2 cellular contexts compared by ENCODE assay signal in the genomic region with DNA sequence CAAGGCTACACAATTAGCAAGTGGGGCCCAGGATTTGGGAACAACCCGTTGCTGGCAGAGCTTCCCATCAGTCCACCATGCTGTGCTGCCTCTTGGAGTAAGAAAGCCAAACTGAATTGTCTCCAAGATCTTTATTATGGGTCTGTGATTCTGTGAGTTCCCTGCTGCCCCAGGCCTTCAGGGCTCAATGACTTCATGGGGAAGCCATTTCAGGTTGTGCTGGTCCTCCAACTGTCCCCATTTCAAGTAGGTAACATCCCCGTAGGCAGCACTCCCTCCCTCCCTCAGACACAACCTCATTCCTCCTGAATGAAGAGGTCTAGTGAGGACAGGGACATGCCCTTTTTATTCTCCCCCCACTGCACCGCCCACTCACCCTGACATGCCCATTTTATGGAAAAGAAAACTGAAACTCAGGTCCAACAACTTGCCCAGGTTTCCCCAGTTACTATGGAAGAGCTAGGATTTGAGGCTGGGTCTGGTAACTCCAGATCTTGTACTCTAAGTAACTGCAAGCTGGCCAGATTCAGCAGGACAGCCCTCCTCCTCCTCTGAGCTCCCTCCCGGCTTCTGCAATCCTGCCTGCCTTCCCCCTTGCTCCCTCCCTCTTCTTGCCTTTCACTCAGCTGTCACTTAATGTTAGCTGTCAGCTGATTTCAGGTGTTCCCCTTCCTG.
TF ChIP-seq lines count a peak whose summit lies in the region.

No MANE protein-coding gene starts in this region.

TF ChIP-seq in IMR-90, 13 proteins besides CTCF, POLR2A, EP300 and RAD21:
- TF ChIP-seq, protein P1, sequence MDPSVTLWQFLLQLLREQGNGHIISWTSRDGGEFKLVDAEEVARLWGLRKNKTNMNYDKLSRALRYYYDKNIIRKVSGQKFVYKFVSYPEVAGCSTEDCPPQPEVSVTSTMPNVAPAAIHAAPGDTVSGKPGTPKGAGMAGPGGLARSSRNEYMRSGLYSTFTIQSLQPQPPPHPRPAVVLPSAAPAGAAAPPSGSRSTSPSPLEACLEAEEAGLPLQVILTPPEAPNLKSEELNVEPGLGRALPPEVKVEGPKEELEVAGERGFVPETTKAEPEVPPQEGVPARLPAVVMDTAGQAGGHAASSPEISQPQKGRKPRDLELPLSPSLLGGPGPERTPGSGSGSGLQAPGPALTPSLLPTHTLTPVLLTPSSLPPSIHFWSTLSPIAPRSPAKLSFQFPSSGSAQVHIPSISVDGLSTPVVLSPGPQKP (IDR thresholded peaks at IDR 0.05; ENCODE audit: borderline replicate concordance, low read depth, low read length) = no peak
- TF ChIP-seq MAZ (IDR thresholded peaks at IDR 0.05; ENCODE audit: borderline replicate concordance, low read depth, low read length) = no peak
- TF ChIP-seq CHD1 (IDR thresholded peaks at IDR 0.05; ENCODE audit: low read depth, low read length) = no peak
- TF ChIP-seq, protein P2, sequence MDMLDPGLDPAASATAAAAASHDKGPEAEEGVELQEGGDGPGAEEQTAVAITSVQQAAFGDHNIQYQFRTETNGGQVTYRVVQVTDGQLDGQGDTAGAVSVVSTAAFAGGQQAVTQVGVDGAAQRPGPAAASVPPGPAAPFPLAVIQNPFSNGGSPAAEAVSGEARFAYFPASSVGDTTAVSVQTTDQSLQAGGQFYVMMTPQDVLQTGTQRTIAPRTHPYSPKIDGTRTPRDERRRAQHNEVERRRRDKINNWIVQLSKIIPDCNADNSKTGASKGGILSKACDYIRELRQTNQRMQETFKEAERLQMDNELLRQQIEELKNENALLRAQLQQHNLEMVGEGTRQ (IDR thresholded peaks at IDR 0.05; ENCODE audit: low read depth, low read length) = no peak
- no peak for TF ChIP-seq MAFK (IDR thresholded peaks at IDR 0.05; ENCODE audit: low read depth, low read length)
- no peak for TF ChIP-seq RCOR1 (IDR thresholded peaks at IDR 0.05; ENCODE audit: insufficient replicate concordance, low read length)
- no peak for TF ChIP-seq FOS (IDR thresholded peaks at IDR 0.05; ENCODE audit: low read depth, low read length)
- no peak for TF ChIP-seq MXI1 (IDR thresholded peaks at IDR 0.05; ENCODE audit: borderline replicate concordance, low read depth, low read length)
- no peak for TF ChIP-seq BHLHE40 (IDR thresholded peaks at IDR 0.05; ENCODE audit: low read depth, low read length)
- TF ChIP-seq SMC3 (IDR thresholded peaks at IDR 0.05; ENCODE audit: low read depth, low read length) = no peak
- TF ChIP-seq RFX5 (IDR thresholded peaks at IDR 0.05; ENCODE audit: low read depth, low read length) = no peak
- no peak for TF ChIP-seq CEBPB (IDR thresholded peaks at IDR 0.05; ENCODE audit: low read depth, low read length)

TF ChIP-seq in H1, 55 proteins besides CTCF, POLR2A, EP300 and RAD21:
- TF ChIP-seq PHF8 (conservative IDR thresholded peaks at IDR 0.05; ENCODE audit: low read depth, low read length) (no peak), TEAD4 (IDR thresholded peaks at IDR 0.05; ENCODE audit: low read depth, low read length) (no peak), TCF12 (IDR thresholded peaks at IDR 0.05; ENCODE audit: low read depth, low read length) (no peak), BCL11A (IDR thresholded peaks at IDR 0.05; ENCODE audit: low read depth in 2 of 2, low read length in 2 of 2) (no peak), RXRA (IDR thresholded peaks at IDR 0.05; ENCODE audit: insufficient read depth, low read depth, low read length) (no peak), POU5F1 (IDR thresholded peaks at IDR 0.05; ENCODE audit: low read depth, low read length) (no peak), EGR1 (IDR thresholded peaks at IDR 0.05; ENCODE audit: borderline replicate concordance, low read depth, low read length) (0 out of 2 replicates have a peak, but pooled peaks have one; percentile 4), BRCA1 (IDR thresholded peaks at IDR 0.05; ENCODE audit: low read depth, low read length) (no peak), SUZ12 (IDR thresholded peaks at IDR 0.05; ENCODE audit: low read length) (no peak), SP1 (IDR thresholded peaks at IDR 0.05; ENCODE audit: low read depth, low read length) (no peak), SIN3A (conservative IDR thresholded peaks at IDR 0.05 in 1 of 2, IDR thresholded peaks at IDR 0.05 in 1 of 2; ENCODE audit: low read depth in 1 of 2, low read length in 2 of 2) (0 out of 4 replicates have a peak, but pooled peaks of 1 of the 2 experiments have one; percentile 23), NANOG (IDR thresholded peaks at IDR 0.05; ENCODE audit: insufficient read depth, low read depth, low read length, poor library complexity, severe bottlenecking) (no peak), CREB1 (IDR thresholded peaks at IDR 0.05) (no peak), TBP (IDR thresholded peaks at IDR 0.05; ENCODE audit: low read depth, low read length) (no peak), RFX5 (IDR thresholded peaks at IDR 0.05; ENCODE audit: borderline replicate concordance, low read depth, low read length) (no peak)
- TF ChIP-seq, protein P3, sequence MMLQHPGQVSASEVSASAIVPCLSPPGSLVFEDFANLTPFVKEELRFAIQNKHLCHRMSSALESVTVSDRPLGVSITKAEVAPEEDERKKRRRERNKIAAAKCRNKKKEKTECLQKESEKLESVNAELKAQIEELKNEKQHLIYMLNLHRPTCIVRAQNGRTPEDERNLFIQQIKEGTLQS (IDR thresholded peaks at IDR 0.05; ENCODE audit: insufficient read depth, low read depth, low read length) = no peak
- TF ChIP-seq, protein P2 (IDR thresholded peaks at IDR 0.05; ENCODE audit: low read length) = no peak
- TF ChIP-seq, protein P4, sequence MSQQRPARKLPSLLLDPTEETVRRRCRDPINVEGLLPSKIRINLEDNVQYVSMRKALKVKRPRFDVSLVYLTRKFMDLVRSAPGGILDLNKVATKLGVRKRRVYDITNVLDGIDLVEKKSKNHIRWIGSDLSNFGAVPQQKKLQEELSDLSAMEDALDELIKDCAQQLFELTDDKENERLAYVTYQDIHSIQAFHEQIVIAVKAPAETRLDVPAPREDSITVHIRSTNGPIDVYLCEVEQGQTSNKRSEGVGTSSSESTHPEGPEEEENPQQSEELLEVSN (IDR thresholded peaks at IDR 0.05) = no peak
